Comparison of ENCODE assay signal across 1 cellular context in genomic region chr20:32681175-32682084, GRCh38.
TF ChIP-seq lines count a peak whose summit lies in the region.

No MANE protein-coding gene starts in this region.

TF ChIP-seq in HepG2, 621 proteins besides CTCF, POLR2A, EP300 and RAD21 (continued from another document and continues in another):
- TF ChIP-seq SP4 (CRISPR knock-in tag; IDR thresholded peaks at IDR 0.05) (peak; percentile 44; the same call in 1 of the 2 replicates), ZNF572 (CRISPR knock-in tag; IDR thresholded peaks at IDR 0.05) (0 out of 2 replicates have a peak, but pooled peaks have one; percentile 69), ZNF746 (CRISPR knock-in tag; IDR thresholded peaks at IDR 0.05) (peak; percentile 22; the same call in 1 of the 2 replicates), ZNF33A (CRISPR knock-in tag; IDR thresholded peaks at IDR 0.05; ENCODE audit: borderline replicate concordance) (no peak), CENPX (CRISPR knock-in tag; IDR thresholded peaks at IDR 0.05) (no peak), HOXA9 (CRISPR knock-in tag; IDR thresholded peaks at IDR 0.05; ENCODE audit: borderline replicate concordance) (no peak), TP53 (CRISPR knock-in tag; conservative IDR thresholded peaks at IDR 0.05) (0 out of 2 replicates have a peak, but pooled peaks have one; percentile 34), TMF1 (CRISPR knock-in tag; IDR thresholded peaks at IDR 0.05; ENCODE audit: low read depth) (no peak), MNT (IDR thresholded peaks at IDR 0.05) (no peak), ZBTB7B (CRISPR knock-in tag; IDR thresholded peaks at IDR 0.05) (no peak; the same call in 1 of the 2 replicates), KDM5A (IDR thresholded peaks at IDR 0.05; ENCODE audit: borderline replicate concordance, low read length) (no peak), ZMAT5 (CRISPR knock-in tag; IDR thresholded peaks at IDR 0.05; ENCODE audit: borderline replicate concordance, low read depth) (no peak), PATZ1 (CRISPR knock-in tag; IDR thresholded peaks at IDR 0.05) (peak; percentile 47; the same call in 1 of the 2 replicates), ZHX2 (IDR thresholded peaks at IDR 0.05; ENCODE audit: low read depth) (no peak), ZHX2 (CRISPR knock-in tag; IDR thresholded peaks at IDR 0.05; ENCODE audit: borderline replicate concordance) (no peak), E2F5 (CRISPR knock-in tag; conservative IDR thresholded peaks at IDR 0.05) (peak; percentile 60; the same call in 1 of the 2 replicates), JUNB (CRISPR knock-in tag; IDR thresholded peaks at IDR 0.05; ENCODE audit: borderline replicate concordance) (no peak), PAX8 (CRISPR knock-in tag; IDR thresholded peaks at IDR 0.05; ENCODE audit: borderline replicate concordance) (peak; percentile 50; the same call in 1 of the 2 replicates), HCFC1 (IDR thresholded peaks at IDR 0.05; ENCODE audit: low read depth, low read length) (no peak), MATR3 (CRISPR knock-in tag; IDR thresholded peaks at IDR 0.05) (no peak), FOSL1 (CRISPR knock-in tag; IDR thresholded peaks at IDR 0.05; ENCODE audit: borderline replicate concordance) (0 out of 2 replicates have a peak, but pooled peaks have one; percentile 19), ATF7 (IDR thresholded peaks at IDR 0.05) (no peak), ATF7 (CRISPR knock-in tag; IDR thresholded peaks at IDR 0.05) (no peak), GRHL1 (CRISPR knock-in tag; conservative IDR thresholded peaks at IDR 0.05) (no peak), ZFAT (CRISPR knock-in tag; conservative IDR thresholded peaks at IDR 0.05) (no peak), CBFB (CRISPR knock-in tag; IDR thresholded peaks at IDR 0.05) (no peak), MYNN (CRISPR knock-in tag; IDR thresholded peaks at IDR 0.05; ENCODE audit: low read depth) (no peak)
- TF ChIP-seq, protein P1, sequence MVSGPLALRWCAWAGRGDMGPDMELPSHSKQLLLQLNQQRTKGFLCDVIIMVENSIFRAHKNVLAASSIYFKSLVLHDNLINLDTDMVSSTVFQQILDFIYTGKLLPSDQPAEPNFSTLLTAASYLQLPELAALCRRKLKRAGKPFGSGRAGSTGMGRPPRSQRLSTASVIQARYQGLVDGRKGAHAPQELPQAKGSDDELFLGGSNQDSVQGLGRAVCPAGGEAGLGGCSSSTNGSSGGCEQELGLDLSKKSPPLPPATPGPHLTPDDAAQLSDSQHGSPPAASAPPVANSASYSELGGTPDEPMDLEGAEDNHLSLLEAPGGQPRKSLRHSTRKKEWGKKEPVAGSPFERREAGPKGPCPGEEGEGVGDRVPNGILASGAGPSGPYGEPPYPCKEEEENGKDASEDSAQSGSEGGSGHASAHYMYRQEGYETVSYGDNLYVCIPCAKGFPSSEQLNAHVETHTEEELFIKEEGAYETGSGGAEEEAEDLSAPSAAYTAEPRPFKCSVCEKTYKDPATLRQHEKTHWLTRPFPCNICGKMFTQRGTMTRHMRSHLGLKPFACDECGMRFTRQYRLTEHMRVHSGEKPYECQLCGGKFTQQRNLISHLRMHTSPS (CRISPR knock-in tag; IDR thresholded peaks at IDR 0.05; ENCODE audit: low read depth) = no peak
- TF ChIP-seq, protein P2, sequence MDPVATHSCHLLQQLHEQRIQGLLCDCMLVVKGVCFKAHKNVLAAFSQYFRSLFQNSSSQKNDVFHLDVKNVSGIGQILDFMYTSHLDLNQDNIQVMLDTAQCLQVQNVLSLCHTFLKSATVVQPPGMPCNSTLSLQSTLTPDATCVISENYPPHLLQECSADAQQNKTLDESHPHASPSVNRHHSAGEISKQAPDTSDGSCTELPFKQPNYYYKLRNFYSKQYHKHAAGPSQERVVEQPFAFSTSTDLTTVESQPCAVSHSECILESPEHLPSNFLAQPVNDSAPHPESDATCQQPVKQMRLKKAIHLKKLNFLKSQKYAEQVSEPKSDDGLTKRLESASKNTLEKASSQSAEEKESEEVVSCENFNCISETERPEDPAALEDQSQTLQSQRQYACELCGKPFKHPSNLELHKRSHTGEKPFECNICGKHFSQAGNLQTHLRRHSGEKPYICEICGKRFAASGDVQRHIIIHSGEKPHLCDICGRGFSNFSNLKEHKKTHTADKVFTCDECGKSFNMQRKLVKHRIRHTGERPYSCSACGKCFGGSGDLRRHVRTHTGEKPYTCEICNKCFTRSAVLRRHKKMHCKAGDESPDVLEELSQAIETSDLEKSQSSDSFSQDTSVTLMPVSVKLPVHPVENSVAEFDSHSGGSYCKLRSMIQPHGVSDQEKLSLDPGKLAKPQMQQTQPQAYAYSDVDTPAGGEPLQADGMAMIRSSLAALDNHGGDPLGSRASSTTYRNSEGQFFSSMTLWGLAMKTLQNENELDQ (CRISPR knock-in tag; IDR thresholded peaks at IDR 0.05; ENCODE audit: borderline replicate concordance) = no peak
- TF ChIP-seq, protein P3, sequence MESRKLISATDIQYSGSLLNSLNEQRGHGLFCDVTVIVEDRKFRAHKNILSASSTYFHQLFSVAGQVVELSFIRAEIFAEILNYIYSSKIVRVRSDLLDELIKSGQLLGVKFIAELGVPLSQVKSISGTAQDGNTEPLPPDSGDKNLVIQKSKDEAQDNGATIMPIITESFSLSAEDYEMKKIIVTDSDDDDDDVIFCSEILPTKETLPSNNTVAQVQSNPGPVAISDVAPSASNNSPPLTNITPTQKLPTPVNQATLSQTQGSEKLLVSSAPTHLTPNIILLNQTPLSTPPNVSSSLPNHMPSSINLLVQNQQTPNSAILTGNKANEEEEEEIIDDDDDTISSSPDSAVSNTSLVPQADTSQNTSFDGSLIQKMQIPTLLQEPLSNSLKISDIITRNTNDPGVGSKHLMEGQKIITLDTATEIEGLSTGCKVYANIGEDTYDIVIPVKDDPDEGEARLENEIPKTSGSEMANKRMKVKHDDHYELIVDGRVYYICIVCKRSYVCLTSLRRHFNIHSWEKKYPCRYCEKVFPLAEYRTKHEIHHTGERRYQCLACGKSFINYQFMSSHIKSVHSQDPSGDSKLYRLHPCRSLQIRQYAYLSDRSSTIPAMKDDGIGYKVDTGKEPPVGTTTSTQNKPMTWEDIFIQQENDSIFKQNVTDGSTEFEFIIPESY (CRISPR knock-in tag; IDR thresholded peaks at IDR 0.05) = peak; percentile 48
- TF ChIP-seq, protein P4, sequence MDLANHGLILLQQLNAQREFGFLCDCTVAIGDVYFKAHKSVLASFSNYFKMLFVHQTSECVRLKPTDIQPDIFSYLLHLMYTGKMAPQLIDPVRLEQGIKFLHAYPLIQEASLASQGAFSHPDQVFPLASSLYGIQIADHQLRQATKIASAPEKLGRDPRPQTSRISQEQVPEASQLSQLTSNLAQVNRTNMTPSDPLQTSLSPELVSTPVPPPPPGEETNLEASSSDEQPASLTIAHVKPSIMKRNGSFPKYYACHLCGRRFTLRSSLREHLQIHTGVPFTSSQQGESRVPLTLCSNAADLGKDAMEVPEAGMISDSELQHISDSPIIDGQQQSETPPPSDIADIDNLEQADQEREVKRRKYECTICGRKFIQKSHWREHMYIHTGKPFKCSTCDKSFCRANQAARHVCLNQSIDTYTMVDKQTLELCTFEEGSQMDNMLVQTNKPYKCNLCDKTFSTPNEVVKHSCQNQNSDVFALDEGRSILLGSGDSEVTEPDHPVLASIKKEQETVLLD (CRISPR knock-in tag; IDR thresholded peaks at IDR 0.05; ENCODE audit: low read depth) = no peak
